In the genomic region with DNA sequence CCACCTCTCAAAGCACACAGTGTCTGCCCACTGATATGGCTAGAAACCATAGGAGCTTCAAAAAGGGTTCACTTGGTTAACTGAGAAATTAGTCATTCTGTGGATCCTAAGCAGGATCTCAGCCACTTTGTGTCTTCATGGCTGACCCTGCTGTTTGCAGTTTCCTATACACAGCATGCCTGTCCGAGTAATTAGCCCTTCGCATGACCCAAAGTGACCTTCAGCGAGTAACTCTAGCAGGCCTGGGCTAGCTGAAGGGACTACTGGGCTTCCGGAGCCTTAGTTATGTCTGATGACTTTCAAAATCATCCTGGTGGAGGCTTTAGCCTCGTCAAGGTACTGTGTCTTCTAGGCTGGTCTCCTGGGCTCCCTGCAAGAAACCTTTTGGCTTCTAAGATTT, we compare ENCODE assay signal across 1 cellular context.
TF ChIP-seq lines count a peak whose summit lies in the region.

No MANE protein-coding gene starts in this region.

TF ChIP-seq in HepG2, 621 proteins besides CTCF, POLR2A, EP300 and RAD21:
- TF ChIP-seq, protein P1, sequence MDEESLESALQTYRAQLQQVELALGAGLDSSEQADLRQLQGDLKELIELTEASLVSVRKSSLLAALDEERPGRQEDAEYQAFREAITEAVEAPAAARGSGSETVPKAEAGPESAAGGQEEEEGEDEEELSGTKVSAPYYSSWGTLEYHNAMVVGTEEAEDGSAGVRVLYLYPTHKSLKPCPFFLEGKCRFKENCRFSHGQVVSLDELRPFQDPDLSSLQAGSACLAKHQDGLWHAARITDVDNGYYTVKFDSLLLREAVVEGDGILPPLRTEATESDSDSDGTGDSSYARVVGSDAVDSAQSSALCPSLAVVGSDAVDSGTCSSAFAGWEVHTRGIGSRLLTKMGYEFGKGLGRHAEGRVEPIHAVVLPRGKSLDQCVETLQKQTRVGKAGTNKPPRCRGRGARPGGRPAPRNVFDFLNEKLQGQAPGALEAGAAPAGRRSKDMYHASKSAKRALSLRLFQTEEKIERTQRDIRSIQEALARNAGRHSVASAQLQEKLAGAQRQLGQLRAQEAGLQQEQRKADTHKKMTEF (CRISPR knock-in tag; IDR thresholded peaks at IDR 0.05): no peak
